14 cellular contexts compared by ENCODE assay signal in the genomic region with DNA sequence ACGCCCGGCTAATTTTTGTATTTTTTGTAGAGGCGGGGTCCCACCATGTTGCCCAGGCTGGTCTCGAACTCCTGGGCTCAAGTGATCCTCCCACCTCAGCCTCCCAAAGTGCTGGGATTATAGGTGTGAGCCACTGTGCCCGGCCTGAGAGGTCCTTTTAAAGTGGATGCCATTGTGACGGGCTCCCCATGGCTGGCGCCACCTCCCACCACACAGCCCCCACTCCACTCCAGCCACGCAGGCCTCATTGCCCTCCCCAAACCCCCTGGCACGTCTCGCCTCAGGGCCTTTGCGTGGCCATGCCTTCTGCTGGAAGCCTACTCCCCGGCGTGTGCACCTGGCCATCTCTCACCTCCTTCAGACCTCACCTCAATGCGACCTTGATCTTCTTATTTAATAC. TPM values are rescaled to one million over a fixed set of nuclear protein-coding genes. Genes with fewer than 3 reads are reported as not detected.
DNase-seq lines count a peak whose midpoint lies in the region; ATAC-seq and TF ChIP-seq lines count a peak whose summit lies in the region.
"Had no signal": no experiment of that assay in that cellular context is flagged by ENCODE, and none has a peak within 500 bp of the region (broad histone marks: within the 10 kb centered on the region; RNA-seq: fewer than 3 reads in every experiment).

No MANE protein-coding gene starts in this region.

- H3K9me3 Mint-ChIP-seq in activated T-cell treated with anti-CD3 and anti-CD28 coated beads, Interleukin-2, amount 50 U/mL, for 72 hours, result no peaks in the 10 kb centered on the region
- H3K9me3 Mint-ChIP-seq in chondrocyte (ENCODE audit: low read depth), result no peaks in the 10 kb centered on the region
- H3K9me3 Mint-ChIP-seq: CD8-positive, alpha-beta T cell; HFFc6 had no signal

- CTCF ChIA-PET in mammary epithelial cell (lab: Charles Lee; ENCODE audit: low non-redundant PET), result no interaction called here

- no peaks in the 10 kb centered on the region for H3K4me1 ChIP-seq in aorta (ENCODE audit: control insufficient read depth in 1 of 2, insufficient read depth in 2 of 2, low read length in 2 of 2)
- peaks cover 4% of the 10 kb centered on the region for H3K4me1 ChIP-seq in mammary epithelial cell (ENCODE audit: insufficient read depth, low read length)

- no peaks in the 10 kb centered on the region for H3K79me2 ChIP-seq in mammary epithelial cell (ENCODE audit: insufficient read depth, low read length)

- DNase-seq in activated T-cell treated with anti-CD3 and anti-CD28 coated beads, Interleukin-2, amount 50 U/mL, for 72 hours, result no peak
- no peak for DNase-seq in activated T-cell treated with anti-CD3 and anti-CD28 coated beads for 4 hours
- DNase-seq in chondrocyte (ENCODE audit: low spot score), result peak; percentile 55
- no peak for DNase-seq in sciatic nerve (ENCODE audit: low spot score)
- DNase-seq in aorta, result peak; percentile 38 to 51
- no peak for DNase-seq in COR-L47 (lab: John Stamatoyannopoulos, UW)
- no peak for DNase-seq in mammary epithelial cell
- no peak for DNase-seq in SHP77 treated with DMSO at 0.1 percent for 48 hours (lab: John Stamatoyannopoulos, UW)
- DNase-seq: 8988T had no signal

- BruUV-seq in mammary epithelial cell (replicated peaks; lab: Mats Ljungman, UMichigan), result no TSS peak

- dilution Hi-C loops in mammary epithelial cell (cut with HindIII; ENCODE audit: low sequenced_read_pairs), result no loop called here

- H3K9me3 ChIP-seq in aorta (ENCODE audit: control insufficient read depth, low read length) (no peaks in the 10 kb centered on the region), mammary epithelial cell (replicated peaks; ENCODE audit: insufficient read depth, low read length) (no peaks in the 10 kb centered on the region)
- H3K9me3 ChIP-seq: BLaER1 had no signal

- 68 to 73% methylated on average over 14 of the region's 14 CpGs for WGBS in aorta, 2 donors
- 64% methylated on average over 10 of the region's 14 CpGs for WGBS in mammary epithelial cell (ENCODE audit: low coverage, missing lambda C conversion rate)

- no peak overlapping the region for H3K4me3 ChIP-seq in aorta (ENCODE audit: low read length in 2 of 2)
- H3K4me3 ChIP-seq in mammary epithelial cell (replicated peaks in 1 of 3; ENCODE audit: insufficient read depth in 1 of 3, low read depth in 2 of 3, low read length in 3 of 3), result no peak overlapping the region
- H3K4me3 ChIP-seq: BLaER1, GM23248 had no signal

- H3K27ac ChIP-seq in aorta (ENCODE audit: low read depth in 1 of 2, low read length in 2 of 2) (no peak overlapping the region), mammary epithelial cell (ENCODE audit: insufficient read depth, low read depth, low read length) (no peak overlapping the region)
- H3K27ac ChIP-seq: BLaER1, GM23248 had no signal

- H3K36me3 Mint-ChIP-seq in activated T-cell treated with anti-CD3 and anti-CD28 coated beads, Interleukin-2, amount 50 U/mL, for 72 hours (ENCODE audit: insufficient read depth in 2 of 2), result no peaks in the 10 kb centered on the region
- no peaks in the 10 kb centered on the region for H3K36me3 Mint-ChIP-seq in chondrocyte (ENCODE audit: low read depth)
- H3K36me3 Mint-ChIP-seq: CD8-positive, alpha-beta T cell had no signal

- no peaks in the 10 kb centered on the region for H3K27me3 ChIP-seq in aorta (ENCODE audit: control insufficient read depth in 1 of 2, insufficient read depth in 2 of 2, low read length in 1 of 2)
- no peaks in the 10 kb centered on the region for H3K27me3 ChIP-seq in mammary epithelial cell (ENCODE audit: insufficient read depth, low read length)

- no peak overlapping the region for H3K4me3 Mint-ChIP-seq in activated T-cell treated with anti-CD3 and anti-CD28 coated beads, Interleukin-2, amount 50 U/mL, for 72 hours
- no peak overlapping the region for H3K4me3 Mint-ChIP-seq in chondrocyte (ENCODE audit: unreplicated experiment)
- H3K4me3 Mint-ChIP-seq: CD8-positive, alpha-beta T cell; HFFc6 had no signal

- no peak for ATAC-seq in activated T-cell treated with anti-CD3 and anti-CD28 coated beads, Interleukin-2, amount 50 U/mL, for 72 hours (replicated peaks in 1 of 2)
- peak; percentile 19 for ATAC-seq in sciatic nerve
- ATAC-seq in aorta (ENCODE audit: low FRiP score), result no peak

- H3K27me3 Mint-ChIP-seq in activated T-cell treated with anti-CD3 and anti-CD28 coated beads, Interleukin-2, amount 50 U/mL, for 72 hours (ENCODE audit: low read depth), result no peaks in the 10 kb centered on the region
- H3K27me3 Mint-ChIP-seq in chondrocyte (ENCODE audit: low read depth), result peaks cover 31% of the 10 kb centered on the region

- in situ Hi-C loops in mammary epithelial cell (cut with MboI; ENCODE audit: low sequenced_read_pairs in 2 of 2), result no loop called here

- no peak overlapping the region for H3K4me2 ChIP-seq in mammary epithelial cell (ENCODE audit: insufficient read depth, low read depth, low read length)
- H3K4me2 ChIP-seq: BLaER1 had no signal

- H3K4me1 Mint-ChIP-seq in activated T-cell treated with anti-CD3 and anti-CD28 coated beads, Interleukin-2, amount 50 U/mL, for 72 hours (ENCODE audit: low read depth), result peaks cover 7% of the 10 kb centered on the region
- H3K4me1 Mint-ChIP-seq in chondrocyte (ENCODE audit: low read depth), result no peaks in the 10 kb centered on the region

- intact Hi-C loops in sciatic nerve (cut with DNase I) (no loop called here), aorta (cut with DNase I) (loop anchor here (1.0 to 5.0 kb wide), 2 partner anchors 29 to 80 kb away; no protein-coding TSS in a partner anchor), mammary epithelial cell (cut with micrococcal nuclease) (loop anchor here (1.0 to 5.0 kb wide), 6 partner anchors 29 to 167 kb away; a partner anchor contains a TSS)

- H3K36me3 ChIP-seq in aorta (ENCODE audit: control insufficient read depth in 1 of 2, insufficient read depth in 2 of 2, low read length in 1 of 2) (no peaks in the 10 kb centered on the region), mammary epithelial cell (ENCODE audit: insufficient read depth, low read length) (no peaks in the 10 kb centered on the region)
- H3K36me3 ChIP-seq: BLaER1 had no signal

- TF ChIP-seq CTCF in chondrocyte (IDR thresholded peaks at IDR 0.05) (no peak), mammary epithelial cell (conservative IDR thresholded peaks at IDR 0.05 in 1 of 2, IDR thresholded peaks at IDR 0.05 in 1 of 2; ENCODE audit: extremely low read depth in 1 of 2, insufficient read depth in 1 of 2, low read depth in 1 of 2, low read length in 2 of 2) (no peak)

- H4K20me1 ChIP-seq in mammary epithelial cell (ENCODE audit: insufficient read depth, low read length), result no peaks in the 10 kb centered on the region
- H4K20me1 ChIP-seq: BLaER1 had no signal

- peak overlapping the region; percentile 77 for H3K27ac Mint-ChIP-seq in activated T-cell treated with anti-CD3 and anti-CD28 coated beads, Interleukin-2, amount 50 U/mL, for 72 hours
- no peak overlapping the region for H3K27ac Mint-ChIP-seq in chondrocyte (ENCODE audit: unreplicated experiment)
- H3K27ac Mint-ChIP-seq: CD8-positive, alpha-beta T cell; HFFc6 had no signal

- no peak overlapping the region for H3K9ac ChIP-seq in mammary epithelial cell (ENCODE audit: insufficient read depth, low read length)
- H3K9ac ChIP-seq: BLaER1, GM23248 had no signal

- no peak overlapping the region for H2AFZ ChIP-seq in mammary epithelial cell (ENCODE audit: low read depth, low read length)
- H2AFZ ChIP-seq: GM23248 had no signal

RNA-seq across cellular contexts. Expression of a gene that starts 11.9 kb away (rescaled TPM):
- total RNA-seq in activated T-cell treated with anti-CD3 and anti-CD28 coated beads, Interleukin-2, amount 50 U/mL, for 72 hours, result 10 to 100 TPM; 73.7 to 83.5 TPM
- total RNA-seq in chondrocyte (36.6 to 38.2 TPM (median 37.4 TPM) in 3 replicates), sciatic nerve (41.0 TPM), aorta (10 to 100 TPM; 28.2 to 44.8 TPM), mammary epithelial cell (10 to 100 TPM in 1 of 2 donors, 1 to 10 TPM in 1; 8.2 to 26.5 TPM)
- polyA plus RNA-seq in aorta (1 to 10 TPM; 3.1 to 6.9 TPM), mammary epithelial cell (0.68 TPM)
- 4.5 TPM for polyA minus RNA-seq in mammary epithelial cell

RNA-seq across cellular contexts. Expression of a gene that starts 32.7 kb away (rescaled TPM):
- total RNA-seq in activated T-cell treated with anti-CD3 and anti-CD28 coated beads, Interleukin-2, amount 50 U/mL, for 72 hours, result 1 to 10 TPM; 5.2 to 5.3 TPM
- total RNA-seq in chondrocyte, result 1.6 to 1.9 TPM (median 1.8 TPM) in 3 replicates
- 18.5 TPM for total RNA-seq in sciatic nerve
- total RNA-seq in aorta, result 10 to 100 TPM; 16.0 to 28.6 TPM
- 1 to 10 TPM in 1 of 2 donors, not detected in 1; 4.5 TPM for polyA plus RNA-seq in aorta
- total RNA-seq in mammary epithelial cell, result 1 to 10 TPM in 1 of 2 donors, under 1 TPM in 1; 0.17 to 2.3 TPM
- 0.15 TPM for polyA plus RNA-seq in mammary epithelial cell
- polyA minus RNA-seq in mammary epithelial cell, result not detected
- total RNA-seq: GM23248, H4 had no signal
- polyA plus RNA-seq: GM23248 had no signal

RNA-seq across cellular contexts. Expression of a gene that starts 35.2 kb away (rescaled TPM):
- 10 to 100 TPM; 42.7 to 43.5 TPM for total RNA-seq in activated T-cell treated with anti-CD3 and anti-CD28 coated beads, Interleukin-2, amount 50 U/mL, for 72 hours
- total RNA-seq in chondrocyte (52.9 to 94.6 TPM (median 57.5 TPM) in 3 replicates), sciatic nerve (53.5 TPM), aorta (10 to 100 TPM; 44.1 to 47.4 TPM), mammary epithelial cell (10 to 100 TPM; 28.2 to 81.5 TPM)
- polyA plus RNA-seq in aorta (100 to 1,000 TPM; 111 to 143 TPM), mammary epithelial cell (99.4 TPM)
- 11.0 TPM for polyA minus RNA-seq in mammary epithelial cell

RNA-seq across cellular contexts. Expression of a gene that starts 35.7 kb away (rescaled TPM):
- total RNA-seq in activated T-cell treated with anti-CD3 and anti-CD28 coated beads, Interleukin-2, amount 50 U/mL, for 72 hours, result 10 to 100 TPM in 1 of 2 donors, 1 to 10 TPM in 1; 6.7 to 10.2 TPM
- total RNA-seq in chondrocyte (6.9 to 10.5 TPM (median 8.6 TPM) in 3 replicates), sciatic nerve (13.3 TPM), aorta (10 to 100 TPM; 10.5 to 12.5 TPM), mammary epithelial cell (10 to 100 TPM; 14.1 to 15.2 TPM)
- polyA plus RNA-seq in aorta (1 to 10 TPM; 6.1 to 8.2 TPM), mammary epithelial cell (8.2 TPM)
- 25.7 TPM for polyA minus RNA-seq in mammary epithelial cell

Comparison
In these comparisons a context has a peak if more than half of its experiments do, and no peak if none do; other contexts are left out.
1. DNase-seq: peak in chondrocyte (single experiment) and aorta (2 of 2); none in activated T-cell treated with anti-CD3 and anti-CD28 coated beads, Interleukin-2, amount 50 U/mL, for 72 hours (0 of 2), activated T-cell treated with anti-CD3 and anti-CD28 coated beads for 4 hours (single experiment), sciatic nerve (single experiment), COR-L47 (single experiment), mammary epithelial cell (single experiment) and SHP77 treated with DMSO at 0.1 percent for 48 hours (single experiment).